1 cellular context compared by ENCODE assay signal in the genomic region with DNA sequence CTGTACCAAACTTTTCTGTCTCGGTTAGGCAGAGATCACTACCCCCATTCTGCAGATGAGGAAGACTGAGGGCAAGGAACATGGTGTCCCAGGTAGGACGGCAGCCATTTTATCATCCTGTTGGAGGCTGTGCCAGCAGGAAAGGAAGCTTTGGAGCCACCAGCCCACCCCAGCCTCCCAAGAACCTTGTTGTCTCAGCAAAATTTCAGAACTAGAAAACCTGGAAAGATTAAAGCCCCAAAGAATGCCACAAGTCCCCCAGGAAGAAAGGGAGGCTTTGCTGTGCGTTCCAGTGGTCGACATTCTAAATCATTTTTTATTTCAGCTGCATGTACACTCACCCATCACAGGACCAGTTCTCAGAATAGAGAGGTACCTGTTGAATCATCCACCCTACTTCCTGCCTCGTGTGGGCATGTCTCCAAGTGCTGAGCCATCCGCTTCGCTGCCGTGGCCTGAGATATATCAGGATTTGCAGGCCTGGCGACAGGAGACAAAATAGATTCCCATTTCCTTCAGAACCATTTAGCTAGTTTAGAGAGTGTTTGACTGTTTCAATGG.
TF ChIP-seq lines count a peak whose summit lies in the region.

No MANE protein-coding gene starts in this region.

TF ChIP-seq in H1, 55 proteins besides CTCF, POLR2A, EP300 and RAD21 (continued from another document):
- TF ChIP-seq JUN (IDR thresholded peaks at IDR 0.05; ENCODE audit: low read depth, low read length), result no peak
- TF ChIP-seq, protein P1, sequence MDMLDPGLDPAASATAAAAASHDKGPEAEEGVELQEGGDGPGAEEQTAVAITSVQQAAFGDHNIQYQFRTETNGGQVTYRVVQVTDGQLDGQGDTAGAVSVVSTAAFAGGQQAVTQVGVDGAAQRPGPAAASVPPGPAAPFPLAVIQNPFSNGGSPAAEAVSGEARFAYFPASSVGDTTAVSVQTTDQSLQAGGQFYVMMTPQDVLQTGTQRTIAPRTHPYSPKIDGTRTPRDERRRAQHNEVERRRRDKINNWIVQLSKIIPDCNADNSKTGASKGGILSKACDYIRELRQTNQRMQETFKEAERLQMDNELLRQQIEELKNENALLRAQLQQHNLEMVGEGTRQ (IDR thresholded peaks at IDR 0.05; ENCODE audit: low read length), result no peak
- peak in 1 of 2 experiments; percentile 71; a peak in 1 of 4 replicates for TF ChIP-seq HDAC2 (IDR thresholded peaks at IDR 0.05; ENCODE audit: borderline replicate concordance in 1 of 2, low read depth in 2 of 2, low read length in 2 of 2)
- no peak for TF ChIP-seq TAF7 (optimal IDR thresholded peaks at IDR 0.05; ENCODE audit: borderline replicate concordance, low read depth, low read length)
